In the genomic region with DNA sequence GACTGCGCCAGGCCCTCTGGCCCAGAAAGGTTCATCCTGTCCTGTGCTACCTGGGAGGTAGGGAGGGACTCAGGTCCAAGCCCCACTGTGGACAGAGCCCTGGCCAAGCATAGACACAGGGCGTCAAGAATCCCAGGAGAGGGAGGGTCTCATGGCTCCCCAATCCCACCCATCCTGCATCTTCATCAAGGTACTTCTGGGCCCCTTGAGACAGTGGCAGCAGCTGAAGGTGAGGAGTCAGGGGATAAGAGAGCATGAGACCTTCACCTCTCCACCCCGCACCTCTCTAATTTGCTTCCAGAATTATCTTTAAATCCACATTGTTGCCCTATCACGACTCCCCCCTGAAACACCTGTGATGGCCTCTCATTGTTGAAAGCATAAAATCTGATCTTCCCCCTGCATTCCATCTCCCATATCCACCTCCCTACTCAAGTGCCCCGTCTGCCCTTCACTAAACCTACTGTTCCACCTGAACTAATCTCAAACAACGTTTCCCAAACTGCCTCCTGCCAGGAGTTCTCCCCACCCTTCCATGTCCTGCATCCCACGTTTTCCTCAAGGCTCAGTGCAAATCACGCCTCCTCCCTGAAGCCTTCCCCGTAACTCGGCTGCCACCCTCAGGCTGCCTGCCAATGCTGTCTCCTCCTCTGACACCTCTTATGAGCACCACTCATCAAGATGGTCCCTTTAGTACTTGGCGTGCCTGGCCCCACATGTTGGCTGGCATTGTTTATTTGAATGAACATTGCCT, we compare ENCODE assay signal across 1 cellular context.
A peak's percentile ranks its signal among the peaks of the same experiment; 100 is the strongest.
TF ChIP-seq lines count a peak whose summit lies in the region.

No MANE protein-coding gene starts in this region.

TF ChIP-seq in HepG2, 621 proteins besides CTCF, POLR2A, EP300 and RAD21 (continued from another document and continues in another):
- TF ChIP-seq, protein P1, sequence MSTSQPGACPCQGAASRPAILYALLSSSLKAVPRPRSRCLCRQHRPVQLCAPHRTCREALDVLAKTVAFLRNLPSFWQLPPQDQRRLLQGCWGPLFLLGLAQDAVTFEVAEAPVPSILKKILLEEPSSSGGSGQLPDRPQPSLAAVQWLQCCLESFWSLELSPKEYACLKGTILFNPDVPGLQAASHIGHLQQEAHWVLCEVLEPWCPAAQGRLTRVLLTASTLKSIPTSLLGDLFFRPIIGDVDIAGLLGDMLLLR (CRISPR knock-in tag; IDR thresholded peaks at IDR 0.05), result no peak
- TF ChIP-seq IKZF4 (CRISPR knock-in tag; IDR thresholded peaks at IDR 0.05; ENCODE audit: borderline replicate concordance, low read depth, not compliant biosample characterization) (no peak), ZNF891 (CRISPR knock-in tag; IDR thresholded peaks at IDR 0.05) (no peak), SMYD3 (CRISPR knock-in tag; IDR thresholded peaks at IDR 0.05) (no peak), ZNF260 (CRISPR knock-in tag; IDR thresholded peaks at IDR 0.05; ENCODE audit: borderline replicate concordance, low read depth) (no peak), ZNF790 (CRISPR knock-in tag; IDR thresholded peaks at IDR 0.05; ENCODE audit: borderline replicate concordance) (no peak), HNRNPL (IDR thresholded peaks at IDR 0.05; ENCODE audit: low read depth, low read length) (no peak), ZBTB7B (CRISPR knock-in tag; IDR thresholded peaks at IDR 0.05) (no peak), SALL1 (CRISPR knock-in tag; IDR thresholded peaks at IDR 0.05) (peak; percentile 58; the same call in 1 of the 2 replicates), MYNN (CRISPR knock-in tag; IDR thresholded peaks at IDR 0.05; ENCODE audit: low read depth) (no peak), CC2D1A (CRISPR knock-in tag; IDR thresholded peaks at IDR 0.05) (no peak), FOXO1 (CRISPR knock-in tag; IDR thresholded peaks at IDR 0.05) (no peak), HIVEP1 (CRISPR knock-in tag; IDR thresholded peaks at IDR 0.05) (0 out of 2 replicates have a peak, but pooled peaks have one; percentile 21), PAF1 (CRISPR knock-in tag; IDR thresholded peaks at IDR 0.05) (no peak), ZNF678 (CRISPR knock-in tag; IDR thresholded peaks at IDR 0.05) (no peak), TFDP2 (CRISPR knock-in tag; IDR thresholded peaks at IDR 0.05) (no peak), NBN (conservative IDR thresholded peaks at IDR 0.05) (no peak), ELF4 (CRISPR knock-in tag; IDR thresholded peaks at IDR 0.05; ENCODE audit: borderline replicate concordance) (no peak), ZNF687 (CRISPR knock-in tag; IDR thresholded peaks at IDR 0.05) (peak; percentile 27), KDM2A (CRISPR knock-in tag; IDR thresholded peaks at IDR 0.05; ENCODE audit: borderline replicate concordance, low read depth) (peak; percentile 75; the same call in 1 of the 2 replicates), ZFP1 (CRISPR knock-in tag; IDR thresholded peaks at IDR 0.05) (no peak), ESRRA (CRISPR knock-in tag; IDR thresholded peaks at IDR 0.05; ENCODE audit: low read depth) (no peak), PREB (CRISPR knock-in tag; IDR thresholded peaks at IDR 0.05) (no peak), ZNF749 (CRISPR knock-in tag; IDR thresholded peaks at IDR 0.05; ENCODE audit: borderline replicate concordance) (no peak)
- TF ChIP-seq, protein P2, sequence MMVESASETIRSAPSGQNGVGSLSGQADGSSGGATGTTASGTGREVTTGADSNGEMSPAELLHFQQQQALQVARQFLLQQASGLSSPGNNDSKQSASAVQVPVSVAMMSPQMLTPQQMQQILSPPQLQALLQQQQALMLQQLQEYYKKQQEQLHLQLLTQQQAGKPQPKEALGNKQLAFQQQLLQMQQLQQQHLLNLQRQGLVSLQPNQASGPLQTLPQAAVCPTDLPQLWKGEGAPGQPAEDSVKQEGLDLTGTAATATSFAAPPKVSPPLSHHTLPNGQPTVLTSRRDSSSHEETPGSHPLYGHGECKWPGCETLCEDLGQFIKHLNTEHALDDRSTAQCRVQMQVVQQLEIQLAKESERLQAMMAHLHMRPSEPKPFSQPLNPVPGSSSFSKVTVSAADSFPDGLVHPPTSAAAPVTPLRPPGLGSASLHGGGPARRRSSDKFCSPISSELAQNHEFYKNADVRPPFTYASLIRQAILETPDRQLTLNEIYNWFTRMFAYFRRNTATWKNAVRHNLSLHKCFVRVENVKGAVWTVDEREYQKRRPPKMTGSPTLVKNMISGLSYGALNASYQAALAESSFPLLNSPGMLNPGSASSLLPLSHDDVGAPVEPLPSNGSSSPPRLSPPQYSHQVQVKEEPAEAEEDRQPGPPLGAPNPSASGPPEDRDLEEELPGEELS (CRISPR knock-in tag; IDR thresholded peaks at IDR 0.05), result 0 out of 2 replicates have a peak, but pooled peaks have one; percentile 18
- TF ChIP-seq, protein P3, sequence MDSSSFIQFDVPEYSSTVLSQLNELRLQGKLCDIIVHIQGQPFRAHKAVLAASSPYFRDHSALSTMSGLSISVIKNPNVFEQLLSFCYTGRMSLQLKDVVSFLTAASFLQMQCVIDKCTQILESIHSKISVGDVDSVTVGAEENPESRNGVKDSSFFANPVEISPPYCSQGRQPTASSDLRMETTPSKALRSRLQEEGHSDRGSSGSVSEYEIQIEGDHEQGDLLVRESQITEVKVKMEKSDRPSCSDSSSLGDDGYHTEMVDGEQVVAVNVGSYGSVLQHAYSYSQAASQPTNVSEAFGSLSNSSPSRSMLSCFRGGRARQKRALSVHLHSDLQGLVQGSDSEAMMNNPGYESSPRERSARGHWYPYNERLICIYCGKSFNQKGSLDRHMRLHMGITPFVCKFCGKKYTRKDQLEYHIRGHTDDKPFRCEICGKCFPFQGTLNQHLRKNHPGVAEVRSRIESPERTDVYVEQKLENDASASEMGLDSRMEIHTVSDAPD (CRISPR knock-in tag; IDR thresholded peaks at IDR 0.05), result no peak
- TF ChIP-seq, protein P4, sequence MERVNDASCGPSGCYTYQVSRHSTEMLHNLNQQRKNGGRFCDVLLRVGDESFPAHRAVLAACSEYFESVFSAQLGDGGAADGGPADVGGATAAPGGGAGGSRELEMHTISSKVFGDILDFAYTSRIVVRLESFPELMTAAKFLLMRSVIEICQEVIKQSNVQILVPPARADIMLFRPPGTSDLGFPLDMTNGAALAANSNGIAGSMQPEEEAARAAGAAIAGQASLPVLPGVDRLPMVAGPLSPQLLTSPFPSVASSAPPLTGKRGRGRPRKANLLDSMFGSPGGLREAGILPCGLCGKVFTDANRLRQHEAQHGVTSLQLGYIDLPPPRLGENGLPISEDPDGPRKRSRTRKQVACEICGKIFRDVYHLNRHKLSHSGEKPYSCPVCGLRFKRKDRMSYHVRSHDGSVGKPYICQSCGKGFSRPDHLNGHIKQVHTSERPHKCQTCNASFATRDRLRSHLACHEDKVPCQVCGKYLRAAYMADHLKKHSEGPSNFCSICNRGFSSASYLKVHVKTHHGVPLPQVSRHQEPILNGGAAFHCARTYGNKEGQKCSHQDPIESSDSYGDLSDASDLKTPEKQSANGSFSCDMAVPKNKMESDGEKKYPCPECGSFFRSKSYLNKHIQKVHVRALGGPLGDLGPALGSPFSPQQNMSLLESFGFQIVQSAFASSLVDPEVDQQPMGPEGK (CRISPR knock-in tag; IDR thresholded peaks at IDR 0.05), result peak; percentile 29; the same call in 1 of the 2 replicates
- TF ChIP-seq, protein P5, sequence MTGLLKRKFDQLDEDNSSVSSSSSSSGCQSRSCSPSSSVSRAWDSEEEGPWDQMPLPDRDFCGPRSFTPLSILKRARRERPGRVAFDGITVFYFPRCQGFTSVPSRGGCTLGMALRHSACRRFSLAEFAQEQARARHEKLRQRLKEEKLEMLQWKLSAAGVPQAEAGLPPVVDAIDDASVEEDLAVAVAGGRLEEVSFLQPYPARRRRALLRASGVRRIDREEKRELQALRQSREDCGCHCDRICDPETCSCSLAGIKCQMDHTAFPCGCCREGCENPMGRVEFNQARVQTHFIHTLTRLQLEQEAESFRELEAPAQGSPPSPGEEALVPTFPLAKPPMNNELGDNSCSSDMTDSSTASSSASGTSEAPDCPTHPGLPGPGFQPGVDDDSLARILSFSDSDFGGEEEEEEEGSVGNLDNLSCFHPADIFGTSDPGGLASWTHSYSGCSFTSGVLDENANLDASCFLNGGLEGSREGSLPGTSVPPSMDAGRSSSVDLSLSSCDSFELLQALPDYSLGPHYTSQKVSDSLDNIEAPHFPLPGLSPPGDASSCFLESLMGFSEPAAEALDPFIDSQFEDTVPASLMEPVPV (CRISPR knock-in tag; IDR thresholded peaks at IDR 0.05), result no peak
- TF ChIP-seq, protein P6, sequence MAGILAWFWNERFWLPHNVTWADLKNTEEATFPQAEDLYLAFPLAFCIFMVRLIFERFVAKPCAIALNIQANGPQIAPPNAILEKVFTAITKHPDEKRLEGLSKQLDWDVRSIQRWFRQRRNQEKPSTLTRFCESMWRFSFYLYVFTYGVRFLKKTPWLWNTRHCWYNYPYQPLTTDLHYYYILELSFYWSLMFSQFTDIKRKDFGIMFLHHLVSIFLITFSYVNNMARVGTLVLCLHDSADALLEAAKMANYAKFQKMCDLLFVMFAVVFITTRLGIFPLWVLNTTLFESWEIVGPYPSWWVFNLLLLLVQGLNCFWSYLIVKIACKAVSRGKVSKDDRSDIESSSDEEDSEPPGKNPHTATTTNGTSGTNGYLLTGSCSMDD (CRISPR knock-in tag; IDR thresholded peaks at IDR 0.05), result no peak
- TF ChIP-seq, protein P7, sequence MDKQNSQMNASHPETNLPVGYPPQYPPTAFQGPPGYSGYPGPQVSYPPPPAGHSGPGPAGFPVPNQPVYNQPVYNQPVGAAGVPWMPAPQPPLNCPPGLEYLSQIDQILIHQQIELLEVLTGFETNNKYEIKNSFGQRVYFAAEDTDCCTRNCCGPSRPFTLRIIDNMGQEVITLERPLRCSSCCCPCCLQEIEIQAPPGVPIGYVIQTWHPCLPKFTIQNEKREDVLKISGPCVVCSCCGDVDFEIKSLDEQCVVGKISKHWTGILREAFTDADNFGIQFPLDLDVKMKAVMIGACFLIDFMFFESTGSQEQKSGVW (CRISPR knock-in tag; IDR thresholded peaks at IDR 0.05; ENCODE audit: borderline replicate concordance), result no peak
- TF ChIP-seq, protein P8, sequence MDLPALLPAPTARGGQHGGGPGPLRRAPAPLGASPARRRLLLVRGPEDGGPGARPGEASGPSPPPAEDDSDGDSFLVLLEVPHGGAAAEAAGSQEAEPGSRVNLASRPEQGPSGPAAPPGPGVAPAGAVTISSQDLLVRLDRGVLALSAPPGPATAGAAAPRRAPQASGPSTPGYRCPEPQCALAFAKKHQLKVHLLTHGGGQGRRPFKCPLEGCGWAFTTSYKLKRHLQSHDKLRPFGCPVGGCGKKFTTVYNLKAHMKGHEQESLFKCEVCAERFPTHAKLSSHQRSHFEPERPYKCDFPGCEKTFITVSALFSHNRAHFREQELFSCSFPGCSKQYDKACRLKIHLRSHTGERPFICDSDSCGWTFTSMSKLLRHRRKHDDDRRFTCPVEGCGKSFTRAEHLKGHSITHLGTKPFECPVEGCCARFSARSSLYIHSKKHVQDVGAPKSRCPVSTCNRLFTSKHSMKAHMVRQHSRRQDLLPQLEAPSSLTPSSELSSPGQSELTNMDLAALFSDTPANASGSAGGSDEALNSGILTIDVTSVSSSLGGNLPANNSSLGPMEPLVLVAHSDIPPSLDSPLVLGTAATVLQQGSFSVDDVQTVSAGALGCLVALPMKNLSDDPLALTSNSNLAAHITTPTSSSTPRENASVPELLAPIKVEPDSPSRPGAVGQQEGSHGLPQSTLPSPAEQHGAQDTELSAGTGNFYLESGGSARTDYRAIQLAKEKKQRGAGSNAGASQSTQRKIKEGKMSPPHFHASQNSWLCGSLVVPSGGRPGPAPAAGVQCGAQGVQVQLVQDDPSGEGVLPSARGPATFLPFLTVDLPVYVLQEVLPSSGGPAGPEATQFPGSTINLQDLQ (CRISPR knock-in tag; IDR thresholded peaks at IDR 0.05), result no peak
- TF ChIP-seq, protein P9, sequence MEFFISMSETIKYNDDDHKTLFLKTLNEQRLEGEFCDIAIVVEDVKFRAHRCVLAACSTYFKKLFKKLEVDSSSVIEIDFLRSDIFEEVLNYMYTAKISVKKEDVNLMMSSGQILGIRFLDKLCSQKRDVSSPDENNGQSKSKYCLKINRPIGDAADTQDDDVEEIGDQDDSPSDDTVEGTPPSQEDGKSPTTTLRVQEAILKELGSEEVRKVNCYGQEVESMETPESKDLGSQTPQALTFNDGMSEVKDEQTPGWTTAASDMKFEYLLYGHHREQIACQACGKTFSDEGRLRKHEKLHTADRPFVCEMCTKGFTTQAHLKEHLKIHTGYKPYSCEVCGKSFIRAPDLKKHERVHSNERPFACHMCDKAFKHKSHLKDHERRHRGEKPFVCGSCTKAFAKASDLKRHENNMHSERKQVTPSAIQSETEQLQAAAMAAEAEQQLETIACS (CRISPR knock-in tag; IDR thresholded peaks at IDR 0.05), result no peak
